1 cellular context compared by ENCODE assay signal in the genomic region with DNA sequence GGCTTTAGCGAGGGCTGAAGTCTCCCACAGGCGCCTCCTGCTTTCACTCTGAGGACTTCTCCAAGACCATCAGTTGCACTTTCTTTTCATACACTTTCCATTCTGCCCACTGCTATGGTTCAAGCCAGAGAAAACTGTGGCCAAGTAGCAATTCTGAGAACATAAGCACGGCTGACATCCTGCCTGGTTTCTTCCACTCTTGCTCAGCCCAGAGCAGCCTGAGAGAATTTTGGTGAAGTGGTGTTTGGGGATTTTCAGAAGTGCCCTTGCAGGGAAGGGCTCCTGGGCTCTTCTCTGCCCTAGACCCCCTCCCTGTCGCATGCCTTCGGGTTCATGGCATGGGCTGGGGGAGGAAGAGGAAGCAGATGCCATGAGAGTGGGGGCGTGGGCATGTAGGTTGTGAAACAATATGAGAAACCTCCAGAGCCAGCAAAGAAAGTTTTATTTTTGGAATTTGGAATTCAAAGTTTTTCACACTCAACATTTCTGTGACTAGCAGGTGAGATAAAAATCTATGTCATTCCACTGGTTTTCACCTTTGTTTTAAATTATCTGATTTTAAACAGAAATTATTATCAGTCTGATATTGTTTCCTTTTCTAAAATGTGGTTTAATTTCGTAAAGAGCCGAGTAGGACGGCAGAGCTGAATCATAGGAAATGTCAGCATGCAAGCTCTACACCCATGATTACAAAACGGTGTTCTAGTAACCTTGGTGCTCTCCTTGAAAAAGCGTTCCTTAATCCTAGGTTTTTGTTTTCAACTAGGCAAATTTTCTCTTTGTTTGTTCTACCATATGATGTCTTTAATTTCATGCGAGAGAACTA.
TF ChIP-seq lines count a peak whose summit lies in the region.

No MANE protein-coding gene starts in this region.

TF ChIP-seq in GM23338, 12 proteins besides CTCF, POLR2A, EP300 and RAD21 (continued from another document):
- TF ChIP-seq, protein P1, sequence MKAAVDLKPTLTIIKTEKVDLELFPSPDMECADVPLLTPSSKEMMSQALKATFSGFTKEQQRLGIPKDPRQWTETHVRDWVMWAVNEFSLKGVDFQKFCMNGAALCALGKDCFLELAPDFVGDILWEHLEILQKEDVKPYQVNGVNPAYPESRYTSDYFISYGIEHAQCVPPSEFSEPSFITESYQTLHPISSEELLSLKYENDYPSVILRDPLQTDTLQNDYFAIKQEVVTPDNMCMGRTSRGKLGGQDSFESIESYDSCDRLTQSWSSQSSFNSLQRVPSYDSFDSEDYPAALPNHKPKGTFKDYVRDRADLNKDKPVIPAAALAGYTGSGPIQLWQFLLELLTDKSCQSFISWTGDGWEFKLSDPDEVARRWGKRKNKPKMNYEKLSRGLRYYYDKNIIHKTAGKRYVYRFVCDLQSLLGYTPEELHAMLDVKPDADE (IDR thresholded peaks at IDR 0.05): no peak
- TF ChIP-seq ZNF331 (CRISPR knock-in tag; IDR thresholded peaks at IDR 0.05; ENCODE audit: low read depth) (no peak), EZH2phosphoT487 (IDR thresholded peaks at IDR 0.05; ENCODE audit: unreplicated experiment) (no peak), ZNF114 (CRISPR knock-in tag; IDR thresholded peaks at IDR 0.05) (no peak)
- TF ChIP-seq, protein P2, sequence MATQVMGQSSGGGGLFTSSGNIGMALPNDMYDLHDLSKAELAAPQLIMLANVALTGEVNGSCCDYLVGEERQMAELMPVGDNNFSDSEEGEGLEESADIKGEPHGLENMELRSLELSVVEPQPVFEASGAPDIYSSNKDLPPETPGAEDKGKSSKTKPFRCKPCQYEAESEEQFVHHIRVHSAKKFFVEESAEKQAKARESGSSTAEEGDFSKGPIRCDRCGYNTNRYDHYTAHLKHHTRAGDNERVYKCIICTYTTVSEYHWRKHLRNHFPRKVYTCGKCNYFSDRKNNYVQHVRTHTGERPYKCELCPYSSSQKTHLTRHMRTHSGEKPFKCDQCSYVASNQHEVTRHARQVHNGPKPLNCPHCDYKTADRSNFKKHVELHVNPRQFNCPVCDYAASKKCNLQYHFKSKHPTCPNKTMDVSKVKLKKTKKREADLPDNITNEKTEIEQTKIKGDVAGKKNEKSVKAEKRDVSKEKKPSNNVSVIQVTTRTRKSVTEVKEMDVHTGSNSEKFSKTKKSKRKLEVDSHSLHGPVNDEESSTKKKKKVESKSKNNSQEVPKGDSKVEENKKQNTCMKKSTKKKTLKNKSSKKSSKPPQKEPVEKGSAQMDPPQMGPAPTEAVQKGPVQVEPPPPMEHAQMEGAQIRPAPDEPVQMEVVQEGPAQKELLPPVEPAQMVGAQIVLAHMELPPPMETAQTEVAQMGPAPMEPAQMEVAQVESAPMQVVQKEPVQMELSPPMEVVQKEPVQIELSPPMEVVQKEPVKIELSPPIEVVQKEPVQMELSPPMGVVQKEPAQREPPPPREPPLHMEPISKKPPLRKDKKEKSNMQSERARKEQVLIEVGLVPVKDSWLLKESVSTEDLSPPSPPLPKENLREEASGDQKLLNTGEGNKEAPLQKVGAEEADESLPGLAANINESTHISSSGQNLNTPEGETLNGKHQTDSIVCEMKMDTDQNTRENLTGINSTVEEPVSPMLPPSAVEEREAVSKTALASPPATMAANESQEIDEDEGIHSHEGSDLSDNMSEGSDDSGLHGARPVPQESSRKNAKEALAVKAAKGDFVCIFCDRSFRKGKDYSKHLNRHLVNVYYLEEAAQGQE (IDR thresholded peaks at IDR 0.05; ENCODE audit: unreplicated experiment): no peak
